ENCODE assay signal across 7 cellular contexts in genomic region chrX:151073767-151074166, GRCh38.
"Had no signal": no experiment of that assay in that cellular context is flagged by ENCODE, and none has a peak within 500 bp of the region (broad histone marks: within the 10 kb centered on the region; RNA-seq: fewer than 3 reads in every experiment).

No MANE protein-coding gene starts in this region.

- H3K27ac ChIP-seq: HL-60 had no signal

- H3K4me3 ChIP-seq: K562 had no signal

- DNase-seq: IMR-90, KBM-7, KG1 had no signal

- FAIRE-seq: HepG2, HTR-8/SVneo, K562 had no signal
